In genomic region chrX:10620121-10620699, GRCh38 we compare ENCODE assay signal across 8 cellular contexts. TPM values are rescaled to one million over a fixed set of nuclear protein-coding genes. Genes with fewer than 3 reads are reported as not detected.
DNase-seq lines count a peak whose midpoint lies in the region; ATAC-seq and TF ChIP-seq lines count a peak whose summit lies in the region.

MID1 (minus strand) TSS chrX:10620585; CDS start chrX:10567547, 53,038 bp downstream.

- TF ChIP-seq CTCF in lower lobe of right lung (IDR thresholded peaks at IDR 0.05), result no peak

- no peaks in the 10 kb centered on the region for H3K27me3 ChIP-seq in lower lobe of right lung (ENCODE audit: low read depth)
- H3K27me3 ChIP-seq in stomach smooth muscle (ENCODE audit: control insufficient read depth in 1 of 2, insufficient read depth in 2 of 2, low read length in 2 of 2), result peaks cover 0 to 2% of the 10 kb centered on the region in 2 donors

- ATAC-seq in lower lobe of right lung, result peak; percentile 87 to 90

- H3K4me3 ChIP-seq in lower lobe of right lung (peak within 1 kb of the TSS; percentile 60), stomach smooth muscle (ENCODE audit: low read length in 2 of 2) (peak within 1 kb of the TSS; percentile 77 to 86)

- H3K4me1 ChIP-seq in lower lobe of right lung, result peaks cover 4% of the 10 kb centered on the region
- peaks cover 9% of the 10 kb centered on the region for H3K4me1 ChIP-seq in stomach smooth muscle (ENCODE audit: control insufficient read depth, insufficient read depth, low read length)

- intact Hi-C loops in lower lobe of right lung (cut with DNase I), result no loop called here

- DNase-seq in DMS 273 (lab: John Stamatoyannopoulos, UW; ENCODE audit: unreplicated experiment) (peak; percentile 90), HPDE6-E6E7 (ENCODE audit: extremely low spot score) (peak; percentile 25), RPMI7951 (ENCODE audit: low read depth) (peak; percentile 89), ecto neural progenitor cell (ENCODE audit: low spot score) (peak; percentile 84), lower lobe of right lung (peak; percentile 64), KG1 (lab: John Stamatoyannopoulos, UW) (no peak), CD1c-positive myeloid dendritic cell (ENCODE audit: extremely low spot score) (no peak)

- H3K36me3 ChIP-seq in lower lobe of right lung (no peaks in the 10 kb centered on the region), stomach smooth muscle (ENCODE audit: control insufficient read depth in 2 of 2, insufficient read depth in 2 of 2, low read length in 2 of 2) (no peaks in the 10 kb centered on the region)

- H3K27ac ChIP-seq in lower lobe of right lung (peak within 1 kb of the TSS; percentile 69), stomach smooth muscle (ENCODE audit: low read length) (peak within 1 kb of the TSS; percentile 58)

- H3K9me3 ChIP-seq in lower lobe of right lung (no peaks in the 10 kb centered on the region), stomach smooth muscle (ENCODE audit: control insufficient read depth in 2 of 2, low read length in 2 of 2) (no peaks in the 10 kb centered on the region)

- H3K9ac ChIP-seq in stomach smooth muscle (ENCODE audit: low read length in 2 of 2), result peak within 1 kb of the TSS; percentile 68 to 77

RNA-seq across cellular contexts. Expression of gene MID1, which starts in this region (rescaled TPM):
- total RNA-seq in RPMI7951 (2014; rRNA removed; shearing (Covaris generic)), result 16.0 and 16.6 TPM in 2 replicates
- total RNA-seq in lower lobe of right lung, result 24.9 TPM

Comparison
In these comparisons a context has a peak if more than half of its experiments do, and no peak if none do; other contexts are left out.
1. DNase-seq: peak in DMS 273 (single experiment), HPDE6-E6E7 (single experiment), RPMI7951 (single experiment), ecto neural progenitor cell (single experiment) and lower lobe of right lung (single experiment); none in KG1 (single experiment) and CD1c-positive myeloid dendritic cell (single experiment).